Comparison of ENCODE assay signal across 17 cellular contexts in genomic region chr7:133583545-133584171, GRCh38.
"Had no signal": no experiment of that assay in that cellular context is flagged by ENCODE, and none has a peak within 500 bp of the region (broad histone marks: within the 10 kb centered on the region; RNA-seq: fewer than 3 reads in every experiment).

No MANE protein-coding gene starts in this region.

- H3K4me1 Mint-ChIP-seq: activated T-helper 17 cell treated with anti-CD3 and anti-CD28 coated beads, Interleukin-2, amount 50 U/mL, for 72 hours had no signal

- H3K27me3 Mint-ChIP-seq: activated naive CD8-positive, alpha-beta T cell treated with anti-CD3 and anti-CD28 coated beads, Interleukin-2, amount 50 U/mL, for 24 hours; activated T-helper 17 cell treated with anti-CD3 and anti-CD28 coated beads, Interleukin-2, amount 50 U/mL, for 72 hours; T-cell had no signal

- H3K4me3 ChIP-seq: ascending aorta, left ventricle myocardium inferior, ovary, right lobe of liver, spleen, stomach, testis had no signal

- H3K27me3 ChIP-seq: ascending aorta, ovary, right lobe of liver, spleen, stomach, testis had no signal

- H3K4me1 ChIP-seq: ascending aorta, right lobe of liver, stomach, testis had no signal

- ATAC-seq: activated CD4-positive, CD25-positive, alpha-beta regulatory T cell treated with anti-CD3 and anti-CD28 coated beads, Interleukin-2, amount 50 U/mL, for 24 hours; activated naive CD8-positive, alpha-beta T cell treated with anti-CD3 and anti-CD28 coated beads, Interleukin-2, amount 50 U/mL, for 24 hours; activated T-helper 17 cell treated with anti-CD3 and anti-CD28 coated beads, Interleukin-2, amount 50 U/mL, for 72 hours; right lobe of liver; T-cell had no signal

- H3K27ac Mint-ChIP-seq: activated naive CD4-positive, alpha-beta T cell treated with anti-CD3 and anti-CD28 coated beads for 36 hours; activated naive CD8-positive, alpha-beta T cell treated with anti-CD3 and anti-CD28 coated beads, Interleukin-2, amount 50 U/mL, for 24 hours; activated T-helper 17 cell treated with anti-CD3 and anti-CD28 coated beads, Interleukin-2, amount 50 U/mL, for 72 hours; T-cell had no signal

- H3K36me3 ChIP-seq: ascending aorta, left ventricle myocardium inferior, ovary, right lobe of liver had no signal

- H3K4me3 Mint-ChIP-seq: activated naive CD4-positive, alpha-beta T cell treated with anti-CD3 and anti-CD28 coated beads for 36 hours; activated naive CD8-positive, alpha-beta T cell treated with anti-CD3 and anti-CD28 coated beads, Interleukin-2, amount 50 U/mL, for 24 hours; activated T-helper 17 cell treated with anti-CD3 and anti-CD28 coated beads, Interleukin-2, amount 50 U/mL, for 72 hours; T-cell had no signal

- DNase-seq: activated CD4-positive, alpha-beta T cell treated with anti-CD3 and anti-CD28 coated beads, Interleukin-2, amount 50 U/mL, for 1 hour; activated CD8-positive, alpha-beta memory T cell treated with anti-CD3 and anti-CD28 coated beads for 24 hours; activated naive CD4-positive, alpha-beta T cell treated with anti-CD3 and anti-CD28 coated beads for 36 hours; activated naive CD8-positive, alpha-beta T cell treated with anti-CD3 and anti-CD28 coated beads, Interleukin-2, amount 50 U/mL, for 24 hours; hippocampal formation; left ventricle myocardium inferior; ovary; right lobe of liver; spleen; stimulated activated CD4-positive, alpha-beta T cell treated with anti-CD3 and anti-CD28 coated beads, Interleukin-1b, Interleukin-23, amount 100 ng/mL, for 48 hours; stomach; T-cell; T-helper 9 cell; testis had no signal

- H3K27ac ChIP-seq: ascending aorta, left ventricle myocardium inferior, ovary, right lobe of liver, spleen, stomach, testis had no signal

- H3K9me3 ChIP-seq: ascending aorta, left ventricle myocardium inferior, ovary, right lobe of liver, stomach, testis had no signal
